Comparison of ENCODE assay signal across 8 cellular contexts in the genomic region with DNA sequence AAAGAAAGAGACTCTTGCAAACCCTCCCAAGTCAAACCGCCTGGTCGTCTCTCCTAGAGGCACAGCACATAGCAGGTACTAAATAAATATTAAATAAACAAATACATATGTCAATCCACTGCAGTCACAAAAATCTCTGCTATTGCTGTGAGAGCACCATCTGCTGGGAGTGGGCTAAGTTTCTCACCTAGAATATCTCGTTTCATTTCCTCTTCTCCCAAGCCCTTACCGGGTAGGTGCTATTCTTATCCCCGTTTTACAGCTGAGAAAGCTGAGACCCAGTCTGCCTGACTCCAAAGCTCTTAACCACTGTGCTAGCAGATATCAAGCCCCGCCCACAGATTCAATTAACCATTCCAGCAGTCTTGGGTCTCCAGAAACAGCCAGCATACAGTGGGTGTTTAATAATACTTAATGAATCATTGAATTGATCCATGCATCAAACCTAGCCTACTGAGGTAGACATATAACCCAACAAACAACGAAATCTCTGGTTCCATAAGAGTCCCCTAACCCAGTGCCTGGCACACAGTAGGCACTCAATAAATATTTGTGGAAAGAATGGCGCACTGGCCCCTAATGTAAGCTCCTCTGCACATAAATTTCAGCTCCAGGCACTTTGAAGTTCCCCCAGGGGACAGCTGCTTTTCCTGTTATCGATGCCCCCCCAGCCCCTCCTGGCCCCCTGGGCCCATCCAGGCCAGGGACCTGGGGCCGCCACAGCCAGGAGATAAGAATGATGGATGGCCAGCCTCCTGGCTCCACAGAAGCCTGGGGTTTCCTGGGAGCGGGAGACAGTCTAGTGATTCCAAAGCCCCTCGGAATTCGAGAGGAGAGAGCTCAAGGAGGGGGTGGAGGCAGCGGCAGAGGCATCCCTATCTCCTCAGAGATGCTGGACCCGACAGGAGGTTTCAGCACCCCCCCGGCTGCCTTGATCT.
DNase-seq lines count a peak whose midpoint lies in the region; ATAC-seq and TF ChIP-seq lines count a peak whose summit lies in the region.

No MANE protein-coding gene starts in this region.

- H3K9me3 ChIP-seq in BE2C (no peaks in the 10 kb centered on the region), suprapubic skin (no peaks in the 10 kb centered on the region)

- H3K27me3 ChIP-seq in BE2C (no peaks in the 10 kb centered on the region), suprapubic skin (peaks cover 16% of the 10 kb centered on the region)

- WGBS in suprapubic skin, result 57% methylated on average over 13 of the region's 16 CpGs

- H3K4me1 ChIP-seq in BE2C (peaks cover 39% of the 10 kb centered on the region), suprapubic skin (no peaks in the 10 kb centered on the region)

- TF ChIP-seq EP300 in suprapubic skin (IDR thresholded peaks at IDR 0.05), result no peak

- no peak overlapping the region for H3K27ac ChIP-seq in suprapubic skin

- H3K36me3 ChIP-seq in BE2C, result no peaks in the 10 kb centered on the region
- H3K36me3 ChIP-seq in suprapubic skin, result no peaks in the 10 kb centered on the region

- TF ChIP-seq POLR2A in suprapubic skin (IDR thresholded peaks at IDR 0.05), result no peak

- H3K4me3 ChIP-seq in BE2C (ENCODE audit: low read depth, low read length) (no peak overlapping the region), suprapubic skin (no peak overlapping the region)

- DNase-seq in BE2C (peak; percentile 94), GM19238 (ENCODE audit: insufficient read length, low spot score) (peak; percentile 34), SK-N-DZ (ENCODE audit: low spot score) (peak; percentile 98), suprapubic skin (ENCODE audit: low spot score in 2 of 2) (no peak), SKM-1 (lab: John Stamatoyannopoulos, UW; ENCODE audit: unreplicated experiment) (no peak), NCI-H2196 (lab: John Stamatoyannopoulos, UW; ENCODE audit: unreplicated experiment) (no peak), NCI-H1105 (lab: John Stamatoyannopoulos, UW) (no peak)

- peak; percentile 30 for TF ChIP-seq CTCF in BE2C (IDR thresholded peaks at IDR 0.05; ENCODE audit: low read depth, low read length)
- no peak for TF ChIP-seq CTCF in suprapubic skin (IDR thresholded peaks at IDR 0.05)

- peak; percentile 94 for ATAC-seq in HG03060 (IDR thresholded peaks at IDR 0.05; ENCODE audit: low read depth, unreplicated experiment)

Comparison
In these comparisons a context has a peak if more than half of its experiments do, and no peak if none do; other contexts are left out.
1. DNase-seq: peak in BE2C (single experiment), GM19238 (single experiment) and SK-N-DZ (single experiment); none in suprapubic skin (0 of 2), SKM-1 (single experiment), NCI-H2196 (single experiment) and NCI-H1105 (single experiment).